Comparison of ENCODE assay signal across 8 cellular contexts in genomic region chr12:131895640-131896079, GRCh38. TPM values are rescaled to one million over a fixed set of nuclear protein-coding genes. Genes with fewer than 3 reads are reported as not detected.
DNase-seq lines count a peak whose midpoint lies in the region; ATAC-seq and TF ChIP-seq lines count a peak whose summit lies in the region.

No MANE protein-coding gene starts in this region.

- DNase-seq in BJ (ENCODE audit: low read depth) (no peak), SJCRH30 (no peak), epithelial cell of esophagus (ENCODE audit: low read depth) (no peak), progenitor cell of endocrine pancreas (ENCODE audit: low spot score, unreplicated experiment) (no peak), AML-193 (lab: John Stamatoyannopoulos, UW) (no peak), RKO (ENCODE audit: low spot score) (no peak)

- no peaks in the 10 kb centered on the region for H3K9me3 Mint-ChIP-seq in progenitor cell of endocrine pancreas (ENCODE audit: low read depth)

- H3K36me3 ChIP-seq in BJ (ENCODE audit: control insufficient read depth, insufficient read depth, low read length): peaks cover 13% of the 10 kb centered on the region
- H3K36me3 ChIP-seq in SJCRH30: no peaks in the 10 kb centered on the region

- peaks cover 14% of the 10 kb centered on the region for H3K4me1 Mint-ChIP-seq in progenitor cell of endocrine pancreas (ENCODE audit: low read depth)

- peak; percentile 30 for ATAC-seq in GM21723 (IDR thresholded peaks at IDR 0.05; ENCODE audit: unreplicated experiment)
- no peak for ATAC-seq in HG03571 (IDR thresholded peaks at IDR 0.05; ENCODE audit: unreplicated experiment)

- no peaks in the 10 kb centered on the region for H3K9me3 ChIP-seq in SJCRH30 (replicated peaks)

- CTCF ChIA-PET in BJ (lab: Yijun Ruan, JAX): interaction anchor here (1.2 kb wide), 1 partner anchor 44 kb away, joined by 4 read pairs; no protein-coding TSS in a partner anchor

- H3K27me3 ChIP-seq in BJ (ENCODE audit: control insufficient read depth, insufficient read depth, low read length) (no peaks in the 10 kb centered on the region), SJCRH30 (no peaks in the 10 kb centered on the region)

- TF ChIP-seq CTCF in BJ (IDR thresholded peaks at IDR 0.05; ENCODE audit: insufficient read depth, low read depth, low read length) (no peak), epithelial cell of esophagus (IDR thresholded peaks at IDR 0.05; ENCODE audit: insufficient read depth, low read depth, low read length, missing control alignments) (no peak), progenitor cell of endocrine pancreas (IDR thresholded peaks at IDR 0.05; ENCODE audit: unreplicated experiment) (no peak)

- no peaks in the 10 kb centered on the region for H3K27me3 Mint-ChIP-seq in progenitor cell of endocrine pancreas

- H3K4me3 ChIP-seq in BJ (ENCODE audit: low read depth, low read length) (peak overlapping the region; percentile 82), SJCRH30 (peak overlapping the region; percentile 77), epithelial cell of esophagus (ENCODE audit: low read length) (peak overlapping the region; percentile 68)

- POLR2A ChIA-PET in BJ (lab: Charles Lee): no interaction called here

- H3K4me3 Mint-ChIP-seq in progenitor cell of endocrine pancreas (ENCODE audit: low read depth): peak overlapping the region; percentile 84

- peak overlapping the region; percentile 98 for H3K27ac Mint-ChIP-seq in progenitor cell of endocrine pancreas

- peak overlapping the region; percentile 71 for H3K27ac ChIP-seq in SJCRH30

- H3K36me3 Mint-ChIP-seq in progenitor cell of endocrine pancreas (ENCODE audit: insufficient read depth): peaks cover 3% of the 10 kb centered on the region

- no peaks in the 10 kb centered on the region; the same call in 1 of the 2 replicates for H3K4me1 ChIP-seq in SJCRH30

RNA-seq across cellular contexts. Expression of gene ULK1, which starts 1.2 kb away (rescaled TPM):
- 7.8 and 13.7 TPM in 2 replicates for polyA plus RNA-seq in BJ (2011; rRNA removed)
- 7.5 and 8.9 TPM in 2 replicates for polyA minus RNA-seq in BJ (2011; rRNA and poly(A)+ RNA removed)
- 7.2 and 7.6 TPM in 2 replicates for total RNA-seq in SJCRH30 (2014; rRNA removed; shearing (Covaris generic))
- 111 and 122 TPM in 2 replicates for total RNA-seq in progenitor cell of endocrine pancreas

RNA-seq across cellular contexts. Expression of gene PUS1, which starts 33.4 kb away (rescaled TPM):
- 15.7 and 21.2 TPM in 2 replicates for polyA plus RNA-seq in BJ (2011; rRNA removed)
- polyA minus RNA-seq in BJ (2011; rRNA and poly(A)+ RNA removed): 12.7 and 15.6 TPM in 2 replicates
- total RNA-seq in SJCRH30 (2014; rRNA removed; shearing (Covaris generic)): 16.0 and 17.1 TPM in 2 replicates
- 38.5 and 40.4 TPM in 2 replicates for total RNA-seq in progenitor cell of endocrine pancreas

RNA-seq across cellular contexts. Expression of gene EP400, which starts 54.1 kb away (rescaled TPM):
- polyA plus RNA-seq in BJ (2011; rRNA removed): 2.5 and 3.2 TPM in 2 replicates
- 7.0 and 11.4 TPM in 2 replicates for polyA minus RNA-seq in BJ (2011; rRNA and poly(A)+ RNA removed)
- total RNA-seq in SJCRH30 (2014; rRNA removed; shearing (Covaris generic)): 15.0 and 17.0 TPM in 2 replicates
- total RNA-seq in progenitor cell of endocrine pancreas: 63.0 and 66.6 TPM in 2 replicates

Comparison
In these comparisons a context has a peak if more than half of its experiments do, and no peak if none do; other contexts are left out.
1. RNA of gene ULK1, which starts 1.2 kb away (total RNA-seq): 111 to 122 TPM in progenitor cell of endocrine pancreas; 7.2 to 7.6 TPM in SJCRH30; every median in the first group is over 10 times any median in the second.
2. Peak in every context shown above with its lines, with median percentiles within 50 percentile points of each other: H3K4me3 ChIP-seq.